1 cellular context compared by ENCODE assay signal in the genomic region with DNA sequence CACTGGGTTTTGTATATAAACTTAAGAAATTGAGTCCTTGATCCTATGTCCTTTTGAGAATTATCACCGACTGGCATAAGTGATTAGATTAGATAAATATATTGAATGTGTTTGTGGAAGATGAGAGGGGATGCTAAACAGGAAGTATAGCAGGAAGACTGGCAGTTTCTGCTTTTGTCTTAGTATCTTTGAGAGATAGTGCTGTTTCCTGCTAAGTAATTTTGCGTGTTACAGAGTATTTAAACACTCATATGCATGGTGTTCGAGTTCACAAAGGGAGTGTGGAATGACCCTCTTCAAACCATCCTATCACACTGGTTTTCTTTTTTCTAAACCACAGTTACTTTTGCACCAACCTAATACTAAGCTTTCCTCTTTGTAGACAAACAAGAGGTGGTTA.
TF ChIP-seq lines count a peak whose summit lies in the region.

No MANE protein-coding gene starts in this region.

TF ChIP-seq in GM12878, 131 proteins besides CTCF, POLR2A, EP300 and RAD21:
- TF ChIP-seq, protein P1, sequence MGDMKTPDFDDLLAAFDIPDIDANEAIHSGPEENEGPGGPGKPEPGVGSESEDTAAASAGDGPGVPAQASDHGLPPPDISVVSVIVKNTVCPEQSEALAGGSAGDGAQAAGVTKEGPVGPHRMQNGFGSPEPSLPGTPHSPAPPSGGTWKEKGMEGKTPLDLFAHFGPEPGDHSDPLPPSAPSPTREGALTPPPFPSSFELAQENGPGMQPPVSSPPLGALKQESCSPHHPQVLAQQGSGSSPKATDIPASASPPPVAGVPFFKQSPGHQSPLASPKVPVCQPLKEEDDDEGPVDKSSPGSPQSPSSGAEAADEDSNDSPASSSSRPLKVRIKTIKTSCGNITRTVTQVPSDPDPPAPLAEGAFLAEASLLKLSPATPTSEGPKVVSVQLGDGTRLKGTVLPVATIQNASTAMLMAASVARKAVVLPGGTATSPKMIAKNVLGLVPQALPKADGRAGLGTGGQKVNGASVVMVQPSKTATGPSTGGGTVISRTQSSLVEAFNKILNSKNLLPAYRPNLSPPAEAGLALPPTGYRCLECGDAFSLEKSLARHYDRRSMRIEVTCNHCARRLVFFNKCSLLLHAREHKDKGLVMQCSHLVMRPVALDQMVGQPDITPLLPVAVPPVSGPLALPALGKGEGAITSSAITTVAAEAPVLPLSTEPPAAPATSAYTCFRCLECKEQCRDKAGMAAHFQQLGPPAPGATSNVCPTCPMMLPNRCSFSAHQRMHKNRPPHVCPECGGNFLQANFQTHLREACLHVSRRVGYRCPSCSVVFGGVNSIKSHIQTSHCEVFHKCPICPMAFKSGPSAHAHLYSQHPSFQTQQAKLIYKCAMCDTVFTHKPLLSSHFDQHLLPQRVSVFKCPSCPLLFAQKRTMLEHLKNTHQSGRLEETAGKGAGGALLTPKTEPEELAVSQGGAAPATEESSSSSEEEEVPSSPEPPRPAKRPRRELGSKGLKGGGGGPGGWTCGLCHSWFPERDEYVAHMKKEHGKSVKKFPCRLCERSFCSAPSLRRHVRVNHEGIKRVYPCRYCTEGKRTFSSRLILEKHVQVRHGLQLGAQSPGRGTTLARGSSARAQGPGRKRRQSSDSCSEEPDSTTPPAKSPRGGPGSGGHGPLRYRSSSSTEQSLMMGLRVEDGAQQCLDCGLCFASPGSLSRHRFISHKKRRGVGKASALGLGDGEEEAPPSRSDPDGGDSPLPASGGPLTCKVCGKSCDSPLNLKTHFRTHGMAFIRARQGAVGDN (IDR thresholded peaks at IDR 0.05): 0 out of 2 replicates have a peak, but pooled peaks have one; percentile 25
- TF ChIP-seq CREM (IDR thresholded peaks at IDR 0.05; ENCODE audit: low read depth): no peak
TF ChIP-seq in GM12878: peak in this region for 1.
